In genomic region chr2:130849896-130850787, GRCh38 we compare ENCODE assay signal across 18 cellular contexts. TPM values are rescaled to one million over a fixed set of nuclear protein-coding genes. Genes with fewer than 3 reads are reported as not detected.
DNase-seq lines count a peak whose midpoint lies in the region; ATAC-seq and TF ChIP-seq lines count a peak whose summit lies in the region.
"Had no signal": no experiment of that assay in that cellular context is flagged by ENCODE, and none has a peak within 500 bp of the region (broad histone marks: within the 10 kb centered on the region; RNA-seq: fewer than 3 reads in every experiment).

No MANE protein-coding gene starts in this region.

- peaks cover 18% of the 10 kb centered on the region for H4K20me1 ChIP-seq in BLaER1
- H4K20me1 ChIP-seq in BLaER1 treated with 17β-estradiol and CSF1 and Interleukin-3, amounts not matched to agents 10 nM and 100 nM = peaks cover 0 to 18% (median 0%) of the 10 kb centered on the region in 11 experiments; a peak in 9 of 22 replicates
- H4K20me1 ChIP-seq in osteoblast (ENCODE audit: insufficient read depth, low read length) = no peaks in the 10 kb centered on the region

- DNase-seq in body of pancreas = peak in 3 of 4 donors; percentile 11 to 47 (median 43)
- DNase-seq in osteoblast (ENCODE audit: insufficient read length, low spot score, missing footprints) = peak; percentile 60
- DNase-seq in SJCRH30 = no peak
- DNase-seq in stimulated activated CD4-positive, alpha-beta T cell treated with anti-CD3 and anti-CD28 coated beads, Interleukin-4, amount 100 ng/mL, for 24 hours = no peak
- DNase-seq: ACHN, H9, IMR-90, Karpas-422, NCI-H1092 treated with DMSO at 0.1 percent for 48 hours, NCI-H146, NCI-H2081 treated with DMSO at 0.1 percent for 48 hours, NCI-H774, OCI-M1, RPMI8226 had no signal

- H3K79me2 ChIP-seq in osteoblast (ENCODE audit: insufficient read depth, low read length) = no peaks in the 10 kb centered on the region

- TF ChIP-seq POLR2A in body of pancreas (IDR thresholded peaks at IDR 0.05) = no peak

- 61 to 69% methylated on average over 3 to 10 of the region's 10 CpGs for WGBS in body of pancreas, 2 donors

- H3K4me2 ChIP-seq in BLaER1 (peak overlapping the region; percentile 98), osteoblast (ENCODE audit: insufficient read depth, low read length) (no peak overlapping the region)
- peak overlapping the region; percentile 39 to 99 (median 95) for H3K4me2 ChIP-seq in BLaER1 treated with 17β-estradiol and CSF1 and Interleukin-3, amounts not matched to agents 10 nM and 100 nM

- TF ChIP-seq CTCF in body of pancreas (IDR thresholded peaks at IDR 0.05) = no peak
- no peak for TF ChIP-seq CTCF in osteoblast (IDR thresholded peaks at IDR 0.05; ENCODE audit: extremely low read depth, low read depth, low read length)

- no peak overlapping the region for H2AFZ ChIP-seq in osteoblast (ENCODE audit: low read length)

- H3K9me3 ChIP-seq in BLaER1 = no peaks in the 10 kb centered on the region
- H3K9me3 ChIP-seq in BLaER1 treated with 17β-estradiol and CSF1 and Interleukin-3, amounts not matched to agents 10 nM and 100 nM (replicated peaks in 1 of 11) = peaks cover 0 to 1% (median 0%) of the 10 kb centered on the region in 11 experiments; a peak in 2 of 22 replicates
- no peaks in the 10 kb centered on the region for H3K9me3 ChIP-seq in body of pancreas
- H3K9me3 ChIP-seq in osteoblast (ENCODE audit: low read depth, low read length) = no peaks in the 10 kb centered on the region
- no peaks in the 10 kb centered on the region for H3K9me3 ChIP-seq in SJCRH30 (replicated peaks)
- H3K9me3 ChIP-seq: SJSA1 had no signal

- intact Hi-C loops in body of pancreas (cut with DNase I) = no loop called here

- peak overlapping the region; percentile 65 for H3K27ac ChIP-seq in BLaER1
- peak overlapping the region in 8 of 11 experiments; percentile 5 to 70 (median 62); a peak in 14 of 22 replicates for H3K27ac ChIP-seq in BLaER1 treated with 17β-estradiol and CSF1 and Interleukin-3, amounts not matched to agents 10 nM and 100 nM
- H3K27ac ChIP-seq in body of pancreas = no peak overlapping the region
- no peak overlapping the region for H3K27ac ChIP-seq in osteoblast (ENCODE audit: low read depth, low read length)
- H3K27ac ChIP-seq in SJCRH30 = no peak overlapping the region
- H3K27ac ChIP-seq: SJSA1 had no signal

- H3K9ac ChIP-seq in BLaER1 = peak overlapping the region; percentile 43; the same call in 1 of the 2 replicates
- H3K9ac ChIP-seq in BLaER1 treated with 17β-estradiol and CSF1 and Interleukin-3, amounts not matched to agents 10 nM and 100 nM = peak overlapping the region in 8 of 11 experiments; percentile 24 to 59 (median 47); a peak in 12 of 22 replicates

- H3K4me3 ChIP-seq in BLaER1 (peak overlapping the region; percentile 40), body of pancreas (no peak overlapping the region), osteoblast (ENCODE audit: insufficient read depth, low read length) (no peak overlapping the region), SJCRH30 (no peak overlapping the region)
- H3K4me3 ChIP-seq in BLaER1 treated with 17β-estradiol and CSF1 and Interleukin-3, amounts not matched to agents 10 nM and 100 nM = peak overlapping the region in 4 of 10 experiments; percentile 5 to 29 (median 11); a peak in 4 of 20 replicates
- H3K4me3 ChIP-seq: SJSA1 had no signal

- H3K36me3 ChIP-seq in BLaER1 (no peaks in the 10 kb centered on the region), body of pancreas (replicated peaks in 1 of 2; ENCODE audit: insufficient read depth in 1 of 2, low read depth in 2 of 2) (no peaks in the 10 kb centered on the region), osteoblast (ENCODE audit: insufficient read depth, low read length) (no peaks in the 10 kb centered on the region), SJCRH30 (no peaks in the 10 kb centered on the region)
- H3K36me3 ChIP-seq in BLaER1 treated with 17β-estradiol and CSF1 and Interleukin-3, amounts not matched to agents 10 nM and 100 nM = no peaks in the 10 kb centered on the region
- H3K36me3 ChIP-seq: SJSA1 had no signal

- ATAC-seq in body of pancreas (peak; percentile 35), HG03342 (IDR thresholded peaks at IDR 0.05; ENCODE audit: unreplicated experiment) (no peak)

- no peaks in the 10 kb centered on the region for H3K27me3 ChIP-seq in BLaER1
- peaks cover 0 to 22% (median 0%) of the 10 kb centered on the region in 11 experiments; a peak in 5 of 22 replicates for H3K27me3 ChIP-seq in BLaER1 treated with 17β-estradiol and CSF1 and Interleukin-3, amounts not matched to agents 10 nM and 100 nM
- no peaks in the 10 kb centered on the region for H3K27me3 ChIP-seq in body of pancreas
- no peaks in the 10 kb centered on the region for H3K27me3 ChIP-seq in osteoblast (ENCODE audit: insufficient read depth, low read length)
- H3K27me3 ChIP-seq in SJCRH30 = peaks cover 9% of the 10 kb centered on the region
- H3K27me3 ChIP-seq: SJSA1 had no signal

- peaks cover 99% of the 10 kb centered on the region for H3K4me1 ChIP-seq in BLaER1
- H3K4me1 ChIP-seq in BLaER1 treated with 17β-estradiol and CSF1 and Interleukin-3, amounts not matched to agents 10 nM and 100 nM = peaks cover 39 to 100% (median 97%) of the 10 kb centered on the region in 10 experiments
- H3K4me1 ChIP-seq in body of pancreas = peaks cover 9% of the 10 kb centered on the region
- H3K4me1 ChIP-seq in osteoblast (ENCODE audit: insufficient read depth, low read length) = no peaks in the 10 kb centered on the region
- H3K4me1 ChIP-seq in SJCRH30 = no peaks in the 10 kb centered on the region
- H3K4me1 ChIP-seq: SJSA1 had no signal

RNA-seq across cellular contexts. Expression of gene ARHGEF4, which starts 13.4 kb away (rescaled TPM):
- total RNA-seq in body of pancreas (10 to 100 TPM; 28.8 to 39.9 TPM), osteoblast (3.6 and 7.7 TPM in 2 replicates)
- total RNA-seq in SJCRH30 (2014; rRNA removed; shearing (Covaris generic)) = 0.06 TPM in 1 of 2 replicates, not detected in the other

Comparison
In these comparisons a context has a peak if more than half of its experiments do, and no peak if none do; other contexts are left out.
1. H3K27ac ChIP-seq: peak in BLaER1 (single experiment) and BLaER1 treated with 17β-estradiol and CSF1 and Interleukin-3, amounts not matched to agents 10 nM and 100 nM (8 of 11); none in body of pancreas (0 of 4), osteoblast (single experiment) and SJCRH30 (single experiment).
2. DNase-seq: peak in body of pancreas (3 of 4) and osteoblast (single experiment); none in SJCRH30 (0 of 2) and stimulated activated CD4-positive, alpha-beta T cell treated with anti-CD3 and anti-CD28 coated beads, Interleukin-4, amount 100 ng/mL, for 24 hours (single experiment).